Comparison of ENCODE assay signal across 16 cellular contexts in genomic region chr11:70503201-70503877, GRCh38.
DNase-seq lines count a peak whose midpoint lies in the region; ATAC-seq, FAIRE-seq and TF ChIP-seq lines count a peak whose summit lies in the region.
"Had no signal": no experiment of that assay in that cellular context is flagged by ENCODE, and none has a peak within 500 bp of the region (broad histone marks: within the 10 kb centered on the region; RNA-seq: fewer than 3 reads in every experiment).

No MANE protein-coding gene starts in this region.

- DNase-seq in left ventricle myocardium inferior (peak; percentile 4), heart right ventricle (no peak), NCI-H2196 (lab: John Stamatoyannopoulos, UW; ENCODE audit: unreplicated experiment) (peak; percentile 67), H1 (ENCODE audit: low read depth in 1 of 2, low spot score in 2 of 2) (no peak), upper lobe of right lung (peak; percentile 46), ascending aorta (ENCODE audit: low spot score in 2 of 2) (no peak), NCI-H524 treated with DMSO at 0.1 percent for 48 hours (lab: John Stamatoyannopoulos, UW) (no peak)
- DNase-seq: activated CD4-positive, alpha-beta memory T cell treated with anti-CD3 and anti-CD28 coated beads for 36 hours; activated naive CD8-positive, alpha-beta T cell treated with anti-CD3 and anti-CD28 coated beads, Interleukin-2, amount 10 ng/mL, durations not matched to agents 7 days and 5 days; activated T-cell treated with anti-CD3 and anti-CD28 coated beads, Interleukin-2, amount 50 U/mL, for 48 hours; foreskin melanocyte; nephron progenitor cell; upper lobe of left lung had no signal

- no peak overlapping the region for H3K9ac ChIP-seq in H1 (replicated peaks in 1 of 4; ENCODE audit: extremely low read depth in 1 of 4, low read depth in 3 of 4, low read length in 3 of 4)

- no peak overlapping the region for H2BK5ac ChIP-seq in H1 (ENCODE audit: low read depth, low read length)

- H3K56ac ChIP-seq in H1 (replicated peaks; ENCODE audit: insufficient read length, low read depth, low read length) = no peak overlapping the region

- no peak for TF ChIP-seq POLR2A in H1 (IDR thresholded peaks at IDR 0.05; ENCODE audit: control extremely low read depth in 1 of 2, low read depth in 2 of 2, low read length in 2 of 2)

- intact Hi-C loops in left ventricle myocardium inferior (cut with micrococcal nuclease) (no loop called here), heart right ventricle (cut with DNase I) (no loop called here), upper lobe of right lung (cut with DNase I) (no loop called here), ascending aorta (cut with DNase I) (no loop called here)

- H4K20me1 ChIP-seq in H1 (replicated peaks in 1 of 2; ENCODE audit: control insufficient read depth in 1 of 2, insufficient read depth in 2 of 2, low read length in 2 of 2) = peaks cover 1 to 10% of the 10 kb centered on the region in 2 experiments

- H3K79me1 ChIP-seq in H1 (ENCODE audit: low read depth, low read length) = peaks cover 8% of the 10 kb centered on the region; the same call in 1 of the 2 replicates

- H2BK120ac ChIP-seq in H1 (replicated peaks; ENCODE audit: low read depth, low read length) = no peak overlapping the region

- TF ChIP-seq EP300 in H1 (IDR thresholded peaks at IDR 0.05; ENCODE audit: borderline replicate concordance in 1 of 2, low read depth in 2 of 2, low read length in 2 of 2) = no peak

- 82 to 88% methylated on average over 11 of the region's 11 CpGs for WGBS in heart right ventricle, 2 donors
- WGBS in H1 (ENCODE audit: extremely low coverage in 1 of 2, insufficient coverage in 1 of 2, insufficient read length in 1 of 2, insufficient replicate concordance in 2 of 2, low coverage in 1 of 2, low lambda C conversion rate in 2 of 2, missing lambda C conversion rate in 1 of 2), 2 experiments = 80% methylated on average over 11 of the region's 11 CpGs; no CpG with 5 or more reads in 1 of the 2 experiments

- no peak overlapping the region for H3K23ac ChIP-seq in H1 (ENCODE audit: insufficient read length)

- H2BK20ac ChIP-seq in H1 (ENCODE audit: low read length) = no peak overlapping the region

- no peak overlapping the region for H3K27ac ChIP-seq in left ventricle myocardium inferior (replicated peaks)
- no peak overlapping the region for H3K27ac ChIP-seq in heart right ventricle
- H3K27ac ChIP-seq in H1 (ENCODE audit: low read depth, low read length) = no peak overlapping the region
- H3K27ac ChIP-seq in upper lobe of right lung = no peak overlapping the region
- no peak overlapping the region for H3K27ac ChIP-seq in ascending aorta
- H3K27ac ChIP-seq: SJSA1, upper lobe of left lung had no signal

- no peak overlapping the region for H3K4me3 ChIP-seq in left ventricle myocardium inferior
- no peak overlapping the region for H3K4me3 ChIP-seq in heart right ventricle
- H3K4me3 ChIP-seq in H1 (ENCODE audit: extremely low read depth in 1 of 4, insufficient read depth in 2 of 4, low read depth in 3 of 4, low read length in 4 of 4) = no peak overlapping the region
- no peak overlapping the region for H3K4me3 ChIP-seq in upper lobe of right lung
- no peak overlapping the region for H3K4me3 ChIP-seq in ascending aorta
- H3K4me3 ChIP-seq: SJSA1, upper lobe of left lung had no signal

- no peak overlapping the region; the same call in 1 of the 2 replicates for H3K18ac ChIP-seq in H1 (ENCODE audit: extremely low read depth, low read length)

- H2AFZ ChIP-seq in H1 (ENCODE audit: low read length) = no peak overlapping the region

- no peaks in the 10 kb centered on the region for H3K36me3 ChIP-seq in left ventricle myocardium inferior
- H3K36me3 ChIP-seq in heart right ventricle = no peaks in the 10 kb centered on the region
- H3K36me3 ChIP-seq in H1 (ENCODE audit: control insufficient read depth in 2 of 4, insufficient read depth in 4 of 4, low read length in 3 of 4) = no peaks in the 10 kb centered on the region; a peak in 1 of 8 replicates
- no peaks in the 10 kb centered on the region for H3K36me3 ChIP-seq in upper lobe of right lung
- no peaks in the 10 kb centered on the region for H3K36me3 ChIP-seq in ascending aorta
- H3K36me3 ChIP-seq: SJSA1, upper lobe of left lung had no signal

- CTCF ChIA-PET in H1 (lab: Charles Lee; ENCODE audit: partially characterized antibody) = interaction anchor here (0.7 to 12.0 kb wide), 16 partner anchors 9 to 238 kb away, joined by 3 to 150 read pairs (median 4); no protein-coding TSS in a partner anchor

- TF ChIP-seq CTCF in left ventricle myocardium inferior (IDR thresholded peaks at IDR 0.05; ENCODE audit: borderline replicate concordance) = no peak
- TF ChIP-seq CTCF in heart right ventricle (IDR thresholded peaks at IDR 0.05) = no peak
- TF ChIP-seq CTCF in H1 (IDR thresholded peaks at IDR 0.05; ENCODE audit: control extremely low read depth in 1 of 3, insufficient read depth in 1 of 3, low read depth in 1 of 3, low read length in 3 of 3) = no peak
- TF ChIP-seq CTCF in upper lobe of right lung (IDR thresholded peaks at IDR 0.05) = no peak
- no peak for TF ChIP-seq CTCF in ascending aorta (IDR thresholded peaks at IDR 0.05)

- H3K23me2 ChIP-seq in H1 (ENCODE audit: low read depth, low read length) = no peaks in the 10 kb centered on the region

- H4K91ac ChIP-seq in H1 (replicated peaks; ENCODE audit: insufficient read length, low read length) = no peak overlapping the region

- no peak overlapping the region for H4K8ac ChIP-seq in H1 (ENCODE audit: extremely low read depth, insufficient read depth, low read length)

- no peak overlapping the region for H4K5ac ChIP-seq in H1 (ENCODE audit: insufficient read length, low read depth, low read length)

- no peak for FAIRE-seq in H1 (lab: Jason Lieb, UNC)

- H2AK5ac ChIP-seq in H1 (ENCODE audit: low read depth, low read length) = no peak overlapping the region

- H3K9me3 ChIP-seq in left ventricle myocardium inferior (replicated peaks) (no peaks in the 10 kb centered on the region), heart right ventricle (no peaks in the 10 kb centered on the region), H1 (ENCODE audit: insufficient read depth in 2 of 2, low read depth in 1 of 2, low read length in 1 of 2) (no peaks in the 10 kb centered on the region), upper lobe of right lung (no peaks in the 10 kb centered on the region), ascending aorta (no peaks in the 10 kb centered on the region)
- H3K9me3 ChIP-seq: upper lobe of left lung had no signal

- H2BK12ac ChIP-seq in H1 (ENCODE audit: low read depth, low read length) = no peak overlapping the region

- H3K14ac ChIP-seq in H1 (ENCODE audit: insufficient read length) = no peak overlapping the region

- H3K27me3 ChIP-seq in left ventricle myocardium inferior (ENCODE audit: low read depth) (peaks cover 15% of the 10 kb centered on the region), heart right ventricle (peaks cover 0 to 7% (median 0%) of the 10 kb centered on the region in 7 donors), H1 (replicated peaks in 1 of 4; ENCODE audit: control insufficient read depth in 3 of 4, extremely low read depth in 1 of 4, insufficient read depth in 3 of 4, low read length in 3 of 4) (no peaks in the 10 kb centered on the region), upper lobe of right lung (no peaks in the 10 kb centered on the region), ascending aorta (no peaks in the 10 kb centered on the region)
- H3K27me3 ChIP-seq: SJSA1, upper lobe of left lung had no signal

- POLR2A ChIA-PET in H1 (lab: Charles Lee; ENCODE audit: partially characterized antibody) = interaction anchor here (1.2 kb wide), 1 partner anchor 42 kb away, joined by 3 read pairs; no protein-coding TSS in a partner anchor

- no peak overlapping the region for H3K4ac ChIP-seq in H1 (replicated peaks; ENCODE audit: insufficient read length, low read depth, low read length)

- no peak for TF ChIP-seq RAD21 in H1 (IDR thresholded peaks at IDR 0.05 in 1 of 2, conservative IDR thresholded peaks at IDR 0.05 in 1 of 2; ENCODE audit: low read depth in 2 of 2, low read length in 2 of 2)

- H3K4me1 ChIP-seq in left ventricle myocardium inferior (peaks cover 13% of the 10 kb centered on the region), heart right ventricle (peaks cover 0 to 12% (median 3%) of the 10 kb centered on the region in 9 donors), H1 (replicated peaks in 1 of 4; ENCODE audit: control insufficient read depth in 3 of 4, insufficient read depth in 4 of 4, low read length in 3 of 4) (peaks cover 0 to 10% (median 6%) of the 10 kb centered on the region in 4 experiments; a peak in 4 of 7 replicates), upper lobe of right lung (no peaks in the 10 kb centered on the region), ascending aorta (peaks cover 0 to 4% of the 10 kb centered on the region in 2 donors)
- H3K4me1 ChIP-seq: upper lobe of left lung had no signal

- no peaks in the 10 kb centered on the region for H3K79me2 ChIP-seq in H1 (ENCODE audit: control insufficient read depth in 1 of 2, insufficient read depth in 2 of 2, low read length in 2 of 2)

- no peak overlapping the region for H3K4me2 ChIP-seq in H1 (ENCODE audit: insufficient read depth in 1 of 2, low read depth in 2 of 2, low read length in 2 of 2)

- H2BK15ac ChIP-seq in H1 (ENCODE audit: low read length) = no peak overlapping the region

- ATAC-seq in heart right ventricle (no peak), upper lobe of right lung (no peak), HG03469 (IDR thresholded peaks at IDR 0.05; ENCODE audit: unreplicated experiment) (no peak)
- ATAC-seq: stimulated activated effector memory CD8-positive, alpha-beta T cell treated with anti-CD3 and anti-CD28 coated beads, Interleukin-12 subunit alpha, Interleukin-12 subunit beta, amount 100 ng/mL, for 72 hours had no signal

TF ChIP-seq in H1, 55 proteins besides CTCF, POLR2A, EP300 and RAD21:
- TF ChIP-seq ASH2L (IDR thresholded peaks at IDR 0.05; ENCODE audit: low read length) (peak; percentile 28), MAX (IDR thresholded peaks at IDR 0.05) (no peak)

Comparison
In these comparisons a context has a peak if more than half of its experiments do, and no peak if none do; other contexts are left out.
1. DNase-seq: peak in left ventricle myocardium inferior (single experiment), NCI-H2196 (single experiment) and upper lobe of right lung (single experiment); none in heart right ventricle (0 of 2), H1 (0 of 2), ascending aorta (0 of 2) and NCI-H524 treated with DMSO at 0.1 percent for 48 hours (single experiment).